1 cellular context compared by ENCODE assay signal in the genomic region with DNA sequence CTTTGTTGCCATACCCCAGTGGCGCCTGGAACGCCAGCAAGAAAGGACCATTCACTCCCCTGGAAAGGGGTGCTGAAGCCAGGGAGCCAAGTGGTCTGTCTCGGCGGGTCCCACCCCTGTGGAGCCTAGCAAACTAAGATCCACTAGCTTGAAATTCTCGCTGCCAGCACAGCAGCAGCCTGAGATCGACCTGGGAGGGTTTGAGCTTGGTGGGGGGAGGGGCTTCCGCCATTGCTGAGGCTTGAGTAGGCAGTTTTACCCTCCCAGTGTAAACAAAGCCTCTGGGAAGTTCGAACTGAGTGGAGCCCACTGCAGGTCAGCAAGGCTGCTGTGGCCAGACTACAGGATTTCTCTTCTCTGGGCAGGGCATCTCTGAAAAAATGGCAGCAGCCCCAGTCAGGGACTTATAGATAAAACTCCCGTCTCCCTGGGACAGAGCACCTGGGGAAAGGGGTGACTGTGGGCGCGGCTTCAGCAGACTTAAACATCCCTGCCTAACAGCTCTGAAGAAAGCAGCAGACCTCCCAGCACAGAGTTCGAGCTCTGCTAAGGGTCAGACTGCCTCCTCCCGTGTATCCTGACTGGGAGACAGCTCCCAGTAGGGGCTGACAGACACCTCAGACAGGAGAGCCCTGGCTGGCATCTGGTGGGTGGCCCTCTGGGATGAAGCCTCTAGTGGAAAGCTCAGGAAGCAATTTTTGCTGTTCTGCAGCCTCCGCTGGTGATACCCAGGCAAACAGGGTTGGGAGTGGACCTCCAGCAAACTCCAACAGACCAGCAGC.
TF ChIP-seq lines count a peak whose summit lies in the region.

No MANE protein-coding gene starts in this region.

TF ChIP-seq in WTC11, 78 proteins besides CTCF, POLR2A, EP300 and RAD21 (continued from another document):
- TF ChIP-seq, protein P1, sequence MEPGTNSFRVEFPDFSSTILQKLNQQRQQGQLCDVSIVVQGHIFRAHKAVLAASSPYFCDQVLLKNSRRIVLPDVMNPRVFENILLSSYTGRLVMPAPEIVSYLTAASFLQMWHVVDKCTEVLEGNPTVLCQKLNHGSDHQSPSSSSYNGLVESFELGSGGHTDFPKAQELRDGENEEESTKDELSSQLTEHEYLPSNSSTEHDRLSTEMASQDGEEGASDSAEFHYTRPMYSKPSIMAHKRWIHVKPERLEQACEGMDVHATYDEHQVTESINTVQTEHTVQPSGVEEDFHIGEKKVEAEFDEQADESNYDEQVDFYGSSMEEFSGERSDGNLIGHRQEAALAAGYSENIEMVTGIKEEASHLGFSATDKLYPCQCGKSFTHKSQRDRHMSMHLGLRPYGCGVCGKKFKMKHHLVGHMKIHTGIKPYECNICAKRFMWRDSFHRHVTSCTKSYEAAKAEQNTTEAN (CRISPR knock-in tag; IDR thresholded peaks at IDR 0.05) = no peak
